In the genomic region with DNA sequence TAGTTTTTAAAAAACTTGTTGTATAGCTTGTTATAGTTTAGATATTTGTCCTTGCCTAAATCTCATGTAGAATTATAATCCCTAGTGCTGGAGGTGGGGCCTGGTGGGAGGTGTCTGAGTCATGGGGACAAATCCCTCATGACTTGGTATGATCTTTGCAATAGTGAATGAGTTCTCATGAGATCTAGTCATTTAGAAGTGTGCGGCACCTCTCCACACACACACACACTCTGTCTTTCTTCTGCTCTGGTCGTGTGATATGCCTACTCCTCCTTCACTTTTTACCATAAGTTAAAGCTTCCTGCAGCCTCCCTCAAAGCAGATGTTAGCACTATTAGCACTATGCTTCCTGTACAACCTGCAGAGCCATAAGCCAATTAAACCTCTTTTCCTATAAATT, we compare ENCODE assay signal across 29 cellular contexts.
"Had no signal": no experiment of that assay in that cellular context is flagged by ENCODE, and none has a peak within 500 bp of the region (broad histone marks: within the 10 kb centered on the region; RNA-seq: fewer than 3 reads in every experiment).

No MANE protein-coding gene starts in this region.

- H3K36me3 ChIP-seq: neural progenitor cell, ovary, right lobe of liver, vagina had no signal

- H3K4me3 ChIP-seq: neural progenitor cell, ovary, psoas muscle, right lobe of liver, sigmoid colon, stomach, suprapubic skin, testis, tibial artery, transverse colon, vagina had no signal

- H2AFZ ChIP-seq: neural progenitor cell, parathyroid adenoma had no signal

- DNase-seq: natural killer cell; occipital lobe; ovary; posterior cingulate gyrus; psoas muscle; right cardiac atrium; right lobe of liver; sigmoid colon; small intestine; stimulated activated CD4-positive, alpha-beta T cell treated with anti-CD3 and anti-CD28 coated beads, Interleukin-15, amount 100 ng/mL, for 24 hours; stimulated activated CD4-positive, alpha-beta T cell treated with anti-CD3 and anti-CD28 coated beads, Interleukin-2, amount 100 ng/mL, for 24 hours; stimulated activated CD4-positive, alpha-beta T cell treated with anti-CD3 and anti-CD28 coated beads, Interleukin-2, amount 100 ng/mL, for 48 hours; stimulated activated CD4-positive, alpha-beta T cell treated with anti-CD3 and anti-CD28 coated beads, Interleukin-4, amount 100 ng/mL, for 24 hours; stimulated activated naive B cell treated with anti-CD40 and anti-IgM and Interleukin-4, amounts not matched to agents 10 μg/mL and 1 μg/mL and 100 μg/mL, for 72 hours; stimulated activated naive CD4-positive, alpha-beta T cell treated with Interleukin-2 at 50 U/mL for 16 hours; stomach; testis; tibial artery; transverse colon had no signal

- H3K36me3 Mint-ChIP-seq: natural killer cell; stimulated activated effector memory CD8-positive, alpha-beta T cell treated with anti-CD3 and anti-CD28 coated beads, Interleukin-12 subunit alpha, Interleukin-12 subunit beta, amount 100 ng/mL, for 72 hours had no signal

- H3K9ac ChIP-seq: neural progenitor cell, parathyroid adenoma had no signal

- ATAC-seq: natural killer cell; psoas muscle; right cardiac atrium; right lobe of liver; stimulated activated effector memory CD8-positive, alpha-beta T cell treated with anti-CD3 and anti-CD28 coated beads, Interleukin-12 subunit alpha, Interleukin-12 subunit beta, amount 100 ng/mL, for 72 hours; stimulated activated naive B cell treated with anti-CD40 and anti-IgM and Interleukin-4, amounts not matched to agents 10 μg/mL and 1 μg/mL and 100 μg/mL, for 72 hours had no signal

- H3K9me3 ChIP-seq: ovary, psoas muscle, right lobe of liver, sigmoid colon, stomach, suprapubic skin, testis, tibial artery, transverse colon, vagina had no signal

- H3K9me3 Mint-ChIP-seq: natural killer cell; stimulated activated effector memory CD8-positive, alpha-beta T cell treated with anti-CD3 and anti-CD28 coated beads, Interleukin-12 subunit alpha, Interleukin-12 subunit beta, amount 100 ng/mL, for 72 hours had no signal

- H3K79me2 ChIP-seq: parathyroid adenoma had no signal

- H3K4me1 ChIP-seq: neural progenitor cell, parathyroid adenoma, psoas muscle, right lobe of liver, sigmoid colon, stomach, suprapubic skin, testis, tibial artery, transverse colon, vagina had no signal

- H3K4me2 ChIP-seq: neural progenitor cell had no signal

- FAIRE-seq: small intestine, urothelium cell line had no signal

- H3K27me3 Mint-ChIP-seq: progenitor cell of endocrine pancreas; stimulated activated naive B cell treated with anti-CD40 and anti-IgM and Interleukin-4, amounts not matched to agents 10 μg/mL and 1 μg/mL and 100 μg/mL, for 72 hours; stimulated activated naive CD8-positive, alpha-beta T cell treated with anti-CD3 and anti-CD28 coated beads, Interleukin-15, Interleukin-2, amounts not matched to agents 100 ng/mL and 50 ng/mL, for 24 hours; type B pancreatic cell had no signal

- H3K27me3 ChIP-seq: neural progenitor cell, ovary, right lobe of liver, sigmoid colon, stomach, suprapubic skin, testis, tibial artery, transverse colon, vagina had no signal

- H3K4me1 Mint-ChIP-seq: natural killer cell; nephron; neural progenitor cell; stimulated activated effector memory CD8-positive, alpha-beta T cell treated with anti-CD3 and anti-CD28 coated beads, Interleukin-12 subunit alpha, Interleukin-12 subunit beta, amount 100 ng/mL, for 72 hours; stimulated activated naive B cell treated with anti-CD40 and anti-IgM and Interleukin-4, amounts not matched to agents 10 μg/mL and 1 μg/mL and 100 μg/mL, for 72 hours had no signal

- H3K27ac ChIP-seq: neural progenitor cell, ovary, parathyroid adenoma, psoas muscle, right lobe of liver, sigmoid colon, stomach, suprapubic skin, testis, tibial artery, transverse colon, vagina had no signal

- H3K4me3 Mint-ChIP-seq: natural killer cell; nephron; neural progenitor cell; stimulated activated effector memory CD8-positive, alpha-beta T cell treated with anti-CD3 and anti-CD28 coated beads, Interleukin-12 subunit alpha, Interleukin-12 subunit beta, amount 100 ng/mL, for 72 hours; stimulated activated naive B cell treated with anti-CD40 and anti-IgM and Interleukin-4, amounts not matched to agents 10 μg/mL and 1 μg/mL and 100 μg/mL, for 72 hours; stimulated activated naive CD8-positive, alpha-beta T cell treated with anti-CD3 and anti-CD28 coated beads, Interleukin-15, Interleukin-2, amounts not matched to agents 100 ng/mL and 50 ng/mL, for 24 hours; type B pancreatic cell had no signal

- H3K27ac Mint-ChIP-seq: natural killer cell; nephron; neural progenitor cell; progenitor cell of endocrine pancreas; stimulated activated effector memory CD8-positive, alpha-beta T cell treated with anti-CD3 and anti-CD28 coated beads, Interleukin-12 subunit alpha, Interleukin-12 subunit beta, amount 100 ng/mL, for 72 hours; stimulated activated naive B cell treated with anti-CD40 and anti-IgM and Interleukin-4, amounts not matched to agents 10 μg/mL and 1 μg/mL and 100 μg/mL, for 72 hours; stimulated activated naive CD8-positive, alpha-beta T cell treated with anti-CD3 and anti-CD28 coated beads, Interleukin-15, Interleukin-2, amounts not matched to agents 100 ng/mL and 50 ng/mL, for 24 hours; type B pancreatic cell had no signal
